22 cellular contexts compared by ENCODE assay signal in genomic region chrX:127726227-127726626, GRCh38.
"Had no signal": no experiment of that assay in that cellular context is flagged by ENCODE, and none has a peak within 500 bp of the region (broad histone marks: within the 10 kb centered on the region; RNA-seq: fewer than 3 reads in every experiment).

No MANE protein-coding gene starts in this region.

- H3K9me3 ChIP-seq: colonic mucosa, ovary, sigmoid colon, testis had no signal

- H3K27ac Mint-ChIP-seq: activated T-cell treated with anti-CD3 and anti-CD28 coated beads, Interleukin-2, amount 50 U/mL, for 72 hours; immature natural killer cell; naive thymus-derived CD4-positive, alpha-beta T cell; stimulated activated memory B cell treated with anti-CD40 and anti-IgM and Interleukin-4, amounts not matched to agents 10 μg/mL and 1 μg/mL and 100 μg/mL, for 72 hours; type B pancreatic cell had no signal

- H3K4me3 ChIP-seq: colonic mucosa, ovary, sigmoid colon, testis had no signal

- DNase-seq: activated CD4-positive, CD25-positive, alpha-beta regulatory T cell treated with anti-CD3 and anti-CD28 coated beads, Interleukin-2, amount 50 U/mL, for 72 hours; activated effector memory CD4-positive, alpha-beta T cell treated with anti-CD3 and anti-CD28 coated beads, Interleukin-2, amount 50 U/mL, for 16 hours; activated naive CD4-positive, alpha-beta T cell treated with anti-CD3 and anti-CD28 coated beads, Interleukin-2, amount 50 U/mL, for 16 hours; activated T-cell treated with anti-CD3 and anti-CD28 coated beads, Interleukin-2, amount 50 U/mL, for 72 hours; aorta; brain microvascular endothelial cell; central memory CD4-positive, alpha-beta T cell; colonic mucosa; head of caudate nucleus; immature natural killer cell; kidney glomerular epithelial cell; left ventricle myocardium superior; mesenchymal stem cell; naive thymus-derived CD4-positive, alpha-beta T cell; ovary; sigmoid colon; stimulated activated CD4-positive, alpha-beta T cell treated with anti-CD3 and anti-CD28 coated beads, Interleukin-4, amount 100 ng/mL, for 24 hours; T1000; testis had no signal

- H3K4me1 ChIP-seq: colonic mucosa, sigmoid colon, testis had no signal

- H3K9me3 Mint-ChIP-seq: stimulated activated memory B cell treated with anti-CD40 and anti-IgM and Interleukin-4, amounts not matched to agents 10 μg/mL and 1 μg/mL and 100 μg/mL, for 72 hours; type B pancreatic cell had no signal

- ATAC-seq: activated T-cell treated with anti-CD3 and anti-CD28 coated beads, Interleukin-2, amount 50 U/mL, for 72 hours; left ventricle myocardium superior; naive thymus-derived CD4-positive, alpha-beta T cell; stimulated activated memory B cell treated with anti-CD40 and anti-IgM and Interleukin-4, amounts not matched to agents 10 μg/mL and 1 μg/mL and 100 μg/mL, for 72 hours had no signal

- H3K36me3 Mint-ChIP-seq: immature natural killer cell; naive thymus-derived CD4-positive, alpha-beta T cell; stimulated activated memory B cell treated with anti-CD40 and anti-IgM and Interleukin-4, amounts not matched to agents 10 μg/mL and 1 μg/mL and 100 μg/mL, for 72 hours; type B pancreatic cell had no signal

- H3K27me3 Mint-ChIP-seq: naive thymus-derived CD4-positive, alpha-beta T cell; stimulated activated memory B cell treated with anti-CD40 and anti-IgM and Interleukin-4, amounts not matched to agents 10 μg/mL and 1 μg/mL and 100 μg/mL, for 72 hours; type B pancreatic cell had no signal

- H3K4me1 Mint-ChIP-seq: immature natural killer cell; naive thymus-derived CD4-positive, alpha-beta T cell; stimulated activated memory B cell treated with anti-CD40 and anti-IgM and Interleukin-4, amounts not matched to agents 10 μg/mL and 1 μg/mL and 100 μg/mL, for 72 hours had no signal

- H3K27me3 ChIP-seq: brain microvascular endothelial cell, colonic mucosa, ovary, sigmoid colon, testis had no signal

- H3K27ac ChIP-seq: brain microvascular endothelial cell, colonic mucosa, ovary, sigmoid colon, testis, VCaP had no signal

- H3K36me3 ChIP-seq: brain microvascular endothelial cell, colonic mucosa, ovary, sigmoid colon had no signal

- H3K4me3 Mint-ChIP-seq: activated T-cell treated with anti-CD3 and anti-CD28 coated beads, Interleukin-2, amount 50 U/mL, for 72 hours; immature natural killer cell; naive thymus-derived CD4-positive, alpha-beta T cell; stimulated activated memory B cell treated with anti-CD40 and anti-IgM and Interleukin-4, amounts not matched to agents 10 μg/mL and 1 μg/mL and 100 μg/mL, for 72 hours; type B pancreatic cell had no signal
